In the genomic region with DNA sequence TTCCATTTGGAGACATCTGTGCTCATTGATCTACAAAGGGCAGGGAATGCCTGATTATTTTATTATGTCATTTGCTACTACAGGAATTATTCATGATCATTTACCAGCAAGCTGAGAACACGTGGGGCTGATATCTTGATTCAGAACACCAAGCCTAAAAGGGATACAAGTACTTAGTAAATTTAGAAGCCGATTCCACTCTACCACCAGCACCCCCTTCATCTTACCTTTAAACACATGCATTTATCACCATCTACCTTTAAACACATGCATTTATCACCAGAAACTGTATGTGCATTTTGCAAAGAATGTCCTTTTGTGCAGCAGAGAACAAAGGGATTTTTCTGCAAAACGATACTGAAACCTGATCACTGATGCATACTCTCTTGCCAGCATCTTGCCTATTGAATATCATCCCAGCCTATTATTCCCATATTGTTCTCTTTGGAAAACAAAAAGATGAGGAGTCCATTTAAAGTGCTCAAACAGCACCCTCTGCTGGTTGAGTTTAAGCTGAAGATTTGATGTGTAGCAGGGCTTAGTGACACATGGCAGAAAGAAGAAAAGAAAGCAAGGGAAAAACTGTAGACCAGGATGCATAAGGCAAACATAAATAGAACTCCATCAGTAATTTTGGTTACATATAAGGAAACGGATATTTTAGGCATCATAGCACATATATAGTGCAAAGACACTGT, we compare ENCODE assay signal across 8 cellular contexts.
A peak's percentile ranks its signal among the peaks of the same experiment; 100 is the strongest.
DNase-seq lines count a peak whose midpoint lies in the region; TF ChIP-seq lines count a peak whose summit lies in the region.

No MANE protein-coding gene starts in this region.

- H3K9me3 ChIP-seq in HAP-1 (no peaks in the 10 kb centered on the region), left ventricle myocardium inferior (replicated peaks) (peaks cover 10% of the 10 kb centered on the region)

- no peaks in the 10 kb centered on the region for H3K36me3 ChIP-seq in HAP-1 (replicated peaks)
- no peaks in the 10 kb centered on the region for H3K36me3 ChIP-seq in left ventricle myocardium inferior

- in situ Hi-C loops in HAP-1 (cut with MboI; ENCODE audit: low sequenced_read_pairs): loop anchor here (25.0 kb wide), 1 partner anchor 1183 kb away; no protein-coding TSS in a partner anchor

- H3K27me3 ChIP-seq in HAP-1 (ENCODE audit: low read depth) (peaks cover 6% of the 10 kb centered on the region; the same call in 1 of the 2 replicates), left ventricle myocardium inferior (ENCODE audit: low read depth) (no peaks in the 10 kb centered on the region)

- H3K4me1 ChIP-seq in HAP-1 (no peaks in the 10 kb centered on the region), left ventricle myocardium inferior (peaks cover 20% of the 10 kb centered on the region)

- intact Hi-C loops in left ventricle myocardium inferior (cut with micrococcal nuclease): loop anchor here (5.0 kb wide), 1 partner anchor 1188 kb away; no protein-coding TSS in a partner anchor

- TF ChIP-seq CTCF in LNCAP (IDR thresholded peaks at IDR 0.05) (peak; percentile 76), left ventricle myocardium inferior (IDR thresholded peaks at IDR 0.05; ENCODE audit: borderline replicate concordance) (peak; percentile 86)

- H3K27ac ChIP-seq in left ventricle myocardium inferior (replicated peaks): peak overlapping the region; percentile 30

- H3K4me3 ChIP-seq in HAP-1: no peak overlapping the region
- no peak overlapping the region for H3K4me3 ChIP-seq in left ventricle myocardium inferior

- DNase-seq in A172 (ENCODE audit: low spot score) (peak; percentile 74), GM04503 (ENCODE audit: low read depth) (peak; percentile 46), HAP-1 (ENCODE audit: low spot score in 2 of 2) (peak; percentile 80), OCI-M1 (lab: John Stamatoyannopoulos, UW) (peak; percentile 78), anterior cingulate cortex (lab: John Stamatoyannopoulos, UW) (peak in 37 of 58 donors; percentile 2 to 86 (median 38)), left ventricle myocardium inferior (no peak), putamen (ENCODE audit: low spot score) (peak; percentile 84)
